1 cellular context compared by ENCODE assay signal in the genomic region with DNA sequence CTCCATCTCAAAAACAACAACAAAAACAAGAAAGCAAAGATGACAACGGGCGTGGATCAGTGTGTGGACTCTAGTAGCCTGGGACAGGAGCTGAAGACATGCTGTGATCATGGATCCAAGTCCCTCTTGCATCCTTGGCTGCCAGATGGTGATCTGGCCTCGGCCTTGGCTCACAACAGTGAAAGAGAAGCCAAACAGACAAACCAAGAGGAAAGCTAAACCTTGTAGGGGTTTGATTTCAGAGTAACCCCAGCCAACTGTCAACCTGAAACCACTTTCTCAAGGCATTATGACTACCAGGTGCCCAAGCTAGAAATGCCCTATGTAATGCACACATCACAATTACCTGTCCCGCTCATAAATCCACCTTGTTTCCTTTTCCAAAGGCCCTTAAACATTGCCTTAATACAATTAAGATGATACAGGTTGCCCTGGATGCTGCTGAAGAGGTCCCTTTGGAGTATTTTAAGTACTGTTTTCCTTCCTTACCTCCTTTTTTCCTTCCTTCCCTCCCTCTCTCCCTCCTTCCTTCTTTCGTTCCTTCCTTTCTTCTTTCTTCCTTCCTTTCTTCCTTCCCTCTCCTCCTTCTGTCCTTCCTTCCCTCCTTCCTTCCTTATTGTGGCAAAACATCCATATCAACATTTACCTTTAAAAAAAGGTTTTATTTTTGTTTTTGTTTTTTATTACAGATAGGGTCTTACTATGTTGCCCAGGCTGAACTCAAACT.
TF ChIP-seq lines count a peak whose summit lies in the region.

No MANE protein-coding gene starts in this region.

TF ChIP-seq in H1, 55 proteins besides CTCF, POLR2A, EP300 and RAD21:
- no peak for TF ChIP-seq SIN3A (conservative IDR thresholded peaks at IDR 0.05 in 1 of 2, IDR thresholded peaks at IDR 0.05 in 1 of 2; ENCODE audit: low read depth in 1 of 2, low read length in 2 of 2)
- no peak for TF ChIP-seq HDAC6 (IDR thresholded peaks at IDR 0.05; ENCODE audit: low read depth, low read length)
- TF ChIP-seq, protein P1, sequence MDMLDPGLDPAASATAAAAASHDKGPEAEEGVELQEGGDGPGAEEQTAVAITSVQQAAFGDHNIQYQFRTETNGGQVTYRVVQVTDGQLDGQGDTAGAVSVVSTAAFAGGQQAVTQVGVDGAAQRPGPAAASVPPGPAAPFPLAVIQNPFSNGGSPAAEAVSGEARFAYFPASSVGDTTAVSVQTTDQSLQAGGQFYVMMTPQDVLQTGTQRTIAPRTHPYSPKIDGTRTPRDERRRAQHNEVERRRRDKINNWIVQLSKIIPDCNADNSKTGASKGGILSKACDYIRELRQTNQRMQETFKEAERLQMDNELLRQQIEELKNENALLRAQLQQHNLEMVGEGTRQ (IDR thresholded peaks at IDR 0.05; ENCODE audit: low read length) = no peak
- no peak for TF ChIP-seq BRCA1 (IDR thresholded peaks at IDR 0.05; ENCODE audit: low read depth, low read length)
- TF ChIP-seq HDAC2 (IDR thresholded peaks at IDR 0.05; ENCODE audit: borderline replicate concordance in 1 of 2, low read depth in 2 of 2, low read length in 2 of 2) = no peak
- no peak for TF ChIP-seq CHD1 (IDR thresholded peaks at IDR 0.05; ENCODE audit: low read depth, low read length)
- no peak for TF ChIP-seq CTBP2 (IDR thresholded peaks at IDR 0.05; ENCODE audit: borderline replicate concordance, insufficient read depth, insufficient read length, low read length)
- TF ChIP-seq, protein P2, sequence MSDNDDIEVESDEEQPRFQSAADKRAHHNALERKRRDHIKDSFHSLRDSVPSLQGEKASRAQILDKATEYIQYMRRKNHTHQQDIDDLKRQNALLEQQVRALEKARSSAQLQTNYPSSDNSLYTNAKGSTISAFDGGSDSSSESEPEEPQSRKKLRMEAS (IDR thresholded peaks at IDR 0.05) = no peak
- no peak for TF ChIP-seq CEBPB (IDR thresholded peaks at IDR 0.05; ENCODE audit: low read depth, low read length)
- no peak for TF ChIP-seq SIX5 (IDR thresholded peaks at IDR 0.05; ENCODE audit: low read depth, low read length)
- TF ChIP-seq RNF2 (IDR thresholded peaks at IDR 0.05; ENCODE audit: borderline replicate concordance, low read depth, low read length, missing control alignments, poor library complexity, severe bottlenecking) = no peak
- TF ChIP-seq, protein P3, sequence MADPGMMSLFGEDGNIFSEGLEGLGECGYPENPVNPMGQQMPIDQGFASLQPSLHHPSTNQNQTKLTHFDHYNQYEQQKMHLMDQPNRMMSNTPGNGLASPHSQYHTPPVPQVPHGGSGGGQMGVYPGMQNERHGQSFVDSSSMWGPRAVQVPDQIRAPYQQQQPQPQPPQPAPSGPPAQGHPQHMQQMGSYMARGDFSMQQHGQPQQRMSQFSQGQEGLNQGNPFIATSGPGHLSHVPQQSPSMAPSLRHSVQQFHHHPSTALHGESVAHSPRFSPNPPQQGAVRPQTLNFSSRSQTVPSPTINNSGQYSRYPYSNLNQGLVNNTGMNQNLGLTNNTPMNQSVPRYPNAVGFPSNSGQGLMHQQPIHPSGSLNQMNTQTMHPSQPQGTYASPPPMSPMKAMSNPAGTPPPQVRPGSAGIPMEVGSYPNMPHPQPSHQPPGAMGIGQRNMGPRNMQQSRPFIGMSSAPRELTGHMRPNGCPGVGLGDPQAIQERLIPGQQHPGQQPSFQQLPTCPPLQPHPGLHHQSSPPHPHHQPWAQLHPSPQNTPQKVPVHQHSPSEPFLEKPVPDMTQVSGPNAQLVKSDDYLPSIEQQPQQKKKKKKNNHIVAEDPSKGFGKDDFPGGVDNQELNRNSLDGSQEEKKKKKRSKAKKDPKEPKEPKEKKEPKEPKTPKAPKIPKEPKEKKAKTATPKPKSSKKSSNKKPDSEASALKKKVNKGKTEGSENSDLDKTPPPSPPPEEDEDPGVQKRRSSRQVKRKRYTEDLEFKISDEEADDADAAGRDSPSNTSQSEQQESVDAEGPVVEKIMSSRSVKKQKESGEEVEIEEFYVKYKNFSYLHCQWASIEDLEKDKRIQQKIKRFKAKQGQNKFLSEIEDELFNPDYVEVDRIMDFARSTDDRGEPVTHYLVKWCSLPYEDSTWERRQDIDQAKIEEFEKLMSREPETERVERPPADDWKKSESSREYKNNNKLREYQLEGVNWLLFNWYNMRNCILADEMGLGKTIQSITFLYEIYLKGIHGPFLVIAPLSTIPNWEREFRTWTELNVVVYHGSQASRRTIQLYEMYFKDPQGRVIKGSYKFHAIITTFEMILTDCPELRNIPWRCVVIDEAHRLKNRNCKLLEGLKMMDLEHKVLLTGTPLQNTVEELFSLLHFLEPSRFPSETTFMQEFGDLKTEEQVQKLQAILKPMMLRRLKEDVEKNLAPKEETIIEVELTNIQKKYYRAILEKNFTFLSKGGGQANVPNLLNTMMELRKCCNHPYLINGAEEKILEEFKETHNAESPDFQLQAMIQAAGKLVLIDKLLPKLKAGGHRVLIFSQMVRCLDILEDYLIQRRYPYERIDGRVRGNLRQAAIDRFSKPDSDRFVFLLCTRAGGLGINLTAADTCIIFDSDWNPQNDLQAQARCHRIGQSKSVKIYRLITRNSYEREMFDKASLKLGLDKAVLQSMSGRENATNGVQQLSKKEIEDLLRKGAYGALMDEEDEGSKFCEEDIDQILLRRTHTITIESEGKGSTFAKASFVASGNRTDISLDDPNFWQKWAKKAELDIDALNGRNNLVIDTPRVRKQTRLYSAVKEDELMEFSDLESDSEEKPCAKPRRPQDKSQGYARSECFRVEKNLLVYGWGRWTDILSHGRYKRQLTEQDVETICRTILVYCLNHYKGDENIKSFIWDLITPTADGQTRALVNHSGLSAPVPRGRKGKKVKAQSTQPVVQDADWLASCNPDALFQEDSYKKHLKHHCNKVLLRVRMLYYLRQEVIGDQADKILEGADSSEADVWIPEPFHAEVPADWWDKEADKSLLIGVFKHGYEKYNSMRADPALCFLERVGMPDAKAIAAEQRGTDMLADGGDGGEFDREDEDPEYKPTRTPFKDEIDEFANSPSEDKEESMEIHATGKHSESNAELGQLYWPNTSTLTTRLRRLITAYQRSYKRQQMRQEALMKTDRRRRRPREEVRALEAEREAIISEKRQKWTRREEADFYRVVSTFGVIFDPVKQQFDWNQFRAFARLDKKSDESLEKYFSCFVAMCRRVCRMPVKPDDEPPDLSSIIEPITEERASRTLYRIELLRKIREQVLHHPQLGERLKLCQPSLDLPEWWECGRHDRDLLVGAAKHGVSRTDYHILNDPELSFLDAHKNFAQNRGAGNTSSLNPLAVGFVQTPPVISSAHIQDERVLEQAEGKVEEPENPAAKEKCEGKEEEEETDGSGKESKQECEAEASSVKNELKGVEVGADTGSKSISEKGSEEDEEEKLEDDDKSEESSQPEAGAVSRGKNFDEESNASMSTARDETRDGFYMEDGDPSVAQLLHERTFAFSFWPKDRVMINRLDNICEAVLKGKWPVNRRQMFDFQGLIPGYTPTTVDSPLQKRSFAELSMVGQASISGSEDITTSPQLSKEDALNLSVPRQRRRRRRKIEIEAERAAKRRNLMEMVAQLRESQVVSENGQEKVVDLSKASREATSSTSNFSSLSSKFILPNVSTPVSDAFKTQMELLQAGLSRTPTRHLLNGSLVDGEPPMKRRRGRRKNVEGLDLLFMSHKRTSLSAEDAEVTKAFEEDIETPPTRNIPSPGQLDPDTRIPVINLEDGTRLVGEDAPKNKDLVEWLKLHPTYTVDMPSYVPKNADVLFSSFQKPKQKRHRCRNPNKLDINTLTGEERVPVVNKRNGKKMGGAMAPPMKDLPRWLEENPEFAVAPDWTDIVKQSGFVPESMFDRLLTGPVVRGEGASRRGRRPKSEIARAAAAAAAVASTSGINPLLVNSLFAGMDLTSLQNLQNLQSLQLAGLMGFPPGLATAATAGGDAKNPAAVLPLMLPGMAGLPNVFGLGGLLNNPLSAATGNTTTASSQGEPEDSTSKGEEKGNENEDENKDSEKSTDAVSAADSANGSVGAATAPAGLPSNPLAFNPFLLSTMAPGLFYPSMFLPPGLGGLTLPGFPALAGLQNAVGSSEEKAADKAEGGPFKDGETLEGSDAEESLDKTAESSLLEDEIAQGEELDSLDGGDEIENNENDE (IDR thresholded peaks at IDR 0.05; ENCODE audit: insufficient replicate concordance, low read length) = no peak
- TF ChIP-seq YY1 (IDR thresholded peaks at IDR 0.05; ENCODE audit: low read depth, low read length) = no peak
